ENCODE assay signal across 9 cellular contexts in genomic region chr16:17404903-17405691, GRCh38.
DNase-seq lines count a peak whose midpoint lies in the region; ATAC-seq and TF ChIP-seq lines count a peak whose summit lies in the region.
"Had no signal": no experiment of that assay in that cellular context is flagged by ENCODE, and none has a peak within 500 bp of the region (broad histone marks: within the 10 kb centered on the region; RNA-seq: fewer than 3 reads in every experiment).

No MANE protein-coding gene starts in this region.

- no TSS peak for BruUV-seq in PC-3 (replicated peaks; lab: Mats Ljungman, UMichigan)

- DNase-seq in G401 (ENCODE audit: low spot score) (peak; percentile 48), cardiac septum (ENCODE audit: low spot score) (peak; percentile 80), sciatic nerve (ENCODE audit: low spot score) (peak; percentile 88), PC-3 (no peak), OCI-M2 (lab: John Stamatoyannopoulos, UW; ENCODE audit: unreplicated experiment) (no peak)
- DNase-seq in NK-92 treated with Interleukin-12 subunit alpha and Interleukin-12 subunit beta, amount 100 ng/mL, for 24 hours (lab: John Stamatoyannopoulos, UW) = no peak
- DNase-seq: NCI-H2029 had no signal

- no peak overlapping the region for H3K9ac ChIP-seq in PC-3 (ENCODE audit: low read length)

- no peaks in the 10 kb centered on the region for H4K20me1 ChIP-seq in PC-3 (ENCODE audit: low read length)

- intact Hi-C loops in cardiac septum (cut with DNase I) (no loop called here), sciatic nerve (cut with DNase I) (no loop called here), PC-3 (cut with micrococcal nuclease) (no loop called here)

- H3K9me3 ChIP-seq in PC-3 (ENCODE audit: low read length) = no peaks in the 10 kb centered on the region

- ATAC-seq in sciatic nerve (peak; percentile 88), PC-3 (no peak), GM21529 (IDR thresholded peaks at IDR 0.05; ENCODE audit: unreplicated experiment) (no peak)

- no peaks in the 10 kb centered on the region for H3K9me2 ChIP-seq in PC-3 (replicated peaks; ENCODE audit: low read length)

- H3K27me3 ChIP-seq in PC-3 (ENCODE audit: low read length) = no peaks in the 10 kb centered on the region

- no peaks in the 10 kb centered on the region for H3K4me1 ChIP-seq in PC-3 (ENCODE audit: insufficient read depth, low read length)

- H3F3A ChIP-seq in PC-3 (ENCODE audit: low read length, unreplicated experiment) = no peaks in the 10 kb centered on the region

- in situ Hi-C loops in G401 (cut with HindIII; ENCODE audit: low sequenced_read_pairs) = no loop called here

- no peak overlapping the region for H2AFZ ChIP-seq in PC-3 (ENCODE audit: low read length)

- no peak for TF ChIP-seq CTCF in PC-3 (conservative IDR thresholded peaks at IDR 0.05; ENCODE audit: low read depth, low read length)

- H3K4me3 ChIP-seq in PC-3 (ENCODE audit: low read length) = no peak overlapping the region

- H3K79me2 ChIP-seq in PC-3 (ENCODE audit: low read length) = no peaks in the 10 kb centered on the region

- CTCF ChIA-PET in PC-3 (lab: Charles Lee) = no interaction called here

- H3K27ac ChIP-seq in angular gyrus (ENCODE audit: low read depth, low read length) = peak overlapping the region; percentile 89
- no peak overlapping the region for H3K27ac ChIP-seq in PC-3 (ENCODE audit: low read length)

- no peaks in the 10 kb centered on the region for H3K36me3 ChIP-seq in PC-3 (ENCODE audit: low read depth, low read length)

- POLR2A ChIA-PET in PC-3 (lab: Charles Lee; ENCODE audit: unreplicated experiment) = no interaction called here

- H3K4me2 ChIP-seq in PC-3 (ENCODE audit: low read length) = no peak overlapping the region

Comparison
In these comparisons a context has a peak if more than half of its experiments do, and no peak if none do; other contexts are left out.
1. DNase-seq: peak in G401 (single experiment), cardiac septum (single experiment) and sciatic nerve (single experiment); none in NK-92 treated with Interleukin-12 subunit alpha and Interleukin-12 subunit beta, amount 100 ng/mL, for 24 hours (single experiment), PC-3 (single experiment) and OCI-M2 (single experiment).